ENCODE assay signal across 8 cellular contexts in genomic region chr6:136764522-136764993, GRCh38. TPM values are rescaled to one million over a fixed set of nuclear protein-coding genes. Genes with fewer than 3 reads are reported as not detected.
DNase-seq lines count a peak whose midpoint lies in the region; ATAC-seq and TF ChIP-seq lines count a peak whose summit lies in the region.

No MANE protein-coding gene starts in this region.

- no peaks in the 10 kb centered on the region for H3K27me3 Mint-ChIP-seq in T-helper 17 cell
- no peaks in the 10 kb centered on the region for H3K27me3 Mint-ChIP-seq in WTC11 (ENCODE audit: low read depth)
- no peaks in the 10 kb centered on the region for H3K27me3 Mint-ChIP-seq in GM23338 (ENCODE audit: insufficient read depth, low read depth, poor library complexity)

- H3K4me2 ChIP-seq in GM23338 = no peak overlapping the region

- H3K27ac ChIP-seq in GM23338 (ENCODE audit: low read depth) = no peak overlapping the region

- no peak overlapping the region for H3K4me3 ChIP-seq in GM23338

- H3K79me2 ChIP-seq in GM23338 (replicated peaks; ENCODE audit: insufficient read depth) = no peaks in the 10 kb centered on the region

- H3K27me3 ChIP-seq in GM23338 (ENCODE audit: insufficient read depth) = no peaks in the 10 kb centered on the region

- H3K9me3 Mint-ChIP-seq in WTC11 = no peaks in the 10 kb centered on the region
- H3K9me3 Mint-ChIP-seq in GM23338 = no peaks in the 10 kb centered on the region

- TF ChIP-seq CTCF in WTC11 (IDR thresholded peaks at IDR 0.05) = no peak
- no peak for TF ChIP-seq CTCF in GM23338 (conservative IDR thresholded peaks at IDR 0.05; ENCODE audit: low read depth in 2 of 2)

- H3K36me3 Mint-ChIP-seq in T-helper 17 cell (ENCODE audit: low read depth) (no peaks in the 10 kb centered on the region), WTC11 (no peaks in the 10 kb centered on the region), GM23338 (ENCODE audit: low read depth) (no peaks in the 10 kb centered on the region)

- H3K27ac Mint-ChIP-seq in T-helper 17 cell (peak overlapping the region; percentile 98), WTC11 (no peak overlapping the region), GM23338 (no peak overlapping the region)

- POLR2A ChIA-PET in WTC11 (lab: Charles Lee) = no interaction called here

- H4K20me1 ChIP-seq in GM23338 (replicated peaks; ENCODE audit: insufficient read depth) = no peaks in the 10 kb centered on the region

- no peaks in the 10 kb centered on the region for H3K36me3 ChIP-seq in GM23338 (ENCODE audit: insufficient read depth)

- H3K4me3 Mint-ChIP-seq in T-helper 17 cell = peak overlapping the region; percentile 92
- no peak overlapping the region for H3K4me3 Mint-ChIP-seq in WTC11
- H3K4me3 Mint-ChIP-seq in GM23338 = no peak overlapping the region

- no peak overlapping the region for H2AFZ ChIP-seq in GM23338

- H3K4me1 ChIP-seq in GM23338 (ENCODE audit: insufficient read depth) = peaks cover 6% of the 10 kb centered on the region

- CTCF ChIA-PET in WTC11 (lab: Charles Lee) = interaction anchor here (1.5 kb wide), 1 partner anchor 121 kb away, joined by 5 read pairs; no protein-coding TSS in a partner anchor

- H3K9me3 ChIP-seq in T-helper 17 cell (ENCODE audit: control insufficient read depth, low read length, poor library complexity, severe bottlenecking) = no peaks in the 10 kb centered on the region

- no peaks in the 10 kb centered on the region for H3K9me2 ChIP-seq in GM23338 (ENCODE audit: insufficient read depth)

- H3K4me1 Mint-ChIP-seq in T-helper 17 cell = peaks cover 68% of the 10 kb centered on the region
- H3K4me1 Mint-ChIP-seq in WTC11 = peaks cover 11% of the 10 kb centered on the region
- H3K4me1 Mint-ChIP-seq in GM23338 = peaks cover 15% of the 10 kb centered on the region

- peak; percentile 40 to 50 for DNase-seq in AML-193 (lab: John Stamatoyannopoulos, UW)
- no peak for DNase-seq in T-helper 17 cell
- DNase-seq in NCI-H2081 (lab: John Stamatoyannopoulos, UW) = no peak
- DNase-seq in WTC11 (ENCODE audit: low spot score) = no peak
- no peak for DNase-seq in GM23338 (ENCODE audit: low spot score)
- DNase-seq in putamen (ENCODE audit: low spot score) = no peak

- no peaks in the 10 kb centered on the region for H3F3A ChIP-seq in GM23338 (replicated peaks; ENCODE audit: low read depth)

- ATAC-seq in GM18909 (IDR thresholded peaks at IDR 0.05; ENCODE audit: poor library complexity, unreplicated experiment) = peak; percentile 43
- peak; percentile 40 for ATAC-seq in HG03039 (IDR thresholded peaks at IDR 0.05; ENCODE audit: unreplicated experiment)
- peak; percentile 64 for ATAC-seq in T-helper 17 cell
- ATAC-seq in WTC11 = no peak
- no peak for ATAC-seq in GM23338

TF ChIP-seq in WTC11, 78 proteins besides CTCF, POLR2A, EP300 and RAD21 (continues in another document):
- TF ChIP-seq ZNF423 (CRISPR knock-in tag; IDR thresholded peaks at IDR 0.05) = no peak
- no peak for TF ChIP-seq ZNF532 (CRISPR knock-in tag; IDR thresholded peaks at IDR 0.05; ENCODE audit: borderline replicate concordance)

TF ChIP-seq in GM23338, 12 proteins besides CTCF, POLR2A, EP300 and RAD21 (continues in another document):
- no peak for TF ChIP-seq ZNF331 (CRISPR knock-in tag; IDR thresholded peaks at IDR 0.05; ENCODE audit: low read depth)
- no peak for TF ChIP-seq REST (IDR thresholded peaks at IDR 0.05; ENCODE audit: unreplicated experiment)
- TF ChIP-seq CREB1 (CRISPR knock-in tag; IDR thresholded peaks at IDR 0.05; ENCODE audit: low read depth) = no peak
- TF ChIP-seq POLR2AphosphoS5 (IDR thresholded peaks at IDR 0.05; ENCODE audit: low read depth) = no peak
- no peak for TF ChIP-seq ZNF114 (CRISPR knock-in tag; IDR thresholded peaks at IDR 0.05)
- TF ChIP-seq STAT1 (IDR thresholded peaks at IDR 0.05; ENCODE audit: unreplicated experiment) = no peak
- TF ChIP-seq EZH2phosphoT487 (IDR thresholded peaks at IDR 0.05; ENCODE audit: unreplicated experiment) = no peak
- TF ChIP-seq ETS1 (IDR thresholded peaks at IDR 0.05) = no peak
- TF ChIP-seq JUNB (IDR thresholded peaks at IDR 0.05; ENCODE audit: unreplicated experiment) = no peak
- TF ChIP-seq NANOG (IDR thresholded peaks at IDR 0.05; ENCODE audit: borderline replicate concordance) = no peak

RNA-seq across cellular contexts. Expression of gene MAP3K5, which starts 27.7 kb away (rescaled TPM):
- 10 to 100 TPM; 35.6 to 40.3 TPM for total RNA-seq in T-helper 17 cell
- 1.6 to 1.9 TPM (median 1.7 TPM) in 3 replicates for total RNA-seq in WTC11 (2021)
- 2.8 and 2.9 TPM in 2 replicates for total RNA-seq in GM23338 (2014; rRNA removed; shearing (Covaris generic))
- 0.76 and 0.78 TPM in 2 replicates for polyA plus RNA-seq in GM23338 (2016; fragmentation: Nextera tagmentation; extraction: Ambion mirVana)

RNA-seq across cellular contexts. Expression of gene PEX7, which starts 57.8 kb away (rescaled TPM):
- total RNA-seq in T-helper 17 cell (1 to 10 TPM; 3.2 to 3.7 TPM), WTC11 (2021) (9.8 to 12.1 TPM (median 11.8 TPM) in 3 replicates)
- 13.5 and 24.1 TPM in 2 replicates for total RNA-seq in GM23338 (2014; rRNA removed; shearing (Covaris generic))
- 11.8 and 12.4 TPM in 2 replicates for polyA plus RNA-seq in GM23338 (2016; fragmentation: Nextera tagmentation; extraction: Ambion mirVana)

Comparison
In these comparisons a context has a peak if more than half of its experiments do, and no peak if none do; other contexts are left out.
1. DNase-seq: peak in AML-193 (2 of 2); none in T-helper 17 cell (0 of 3), NCI-H2081 (0 of 2), WTC11 (single experiment), GM23338 (single experiment) and putamen (single experiment).
2. ATAC-seq: peak in GM18909 (single experiment), HG03039 (single experiment) and T-helper 17 cell (single experiment); none in WTC11 (single experiment) and GM23338 (single experiment).